In genomic region chr20:36159833-36160232, GRCh38 we compare ENCODE assay signal across 8 cellular contexts.
"Had no signal": no experiment of that assay in that cellular context is flagged by ENCODE, and none has a peak within 500 bp of the region (broad histone marks: within the 10 kb centered on the region; RNA-seq: fewer than 3 reads in every experiment).

No MANE protein-coding gene starts in this region.

- ATAC-seq: HCT116 had no signal

- H3K9ac ChIP-seq: GM23248 had no signal

- H3K27ac ChIP-seq: GM23248, HL-60 had no signal

- DNase-seq: GM23248, GOT3, H7, IMR-90, KBM-7 had no signal

- H2AFZ ChIP-seq: GM23248 had no signal

- H3K36me3 ChIP-seq: HAP-1 had no signal

- H3K9me3 ChIP-seq: HAP-1 had no signal

- H3K4me3 ChIP-seq: GM23248, HAP-1 had no signal
